In genomic region chr6:34986845-34987246, GRCh38 we compare ENCODE assay signal across 8 cellular contexts.
DNase-seq lines count a peak whose midpoint lies in the region; ATAC-seq and TF ChIP-seq lines count a peak whose summit lies in the region.

No MANE protein-coding gene starts in this region.

- H3K4me1 ChIP-seq in sigmoid colon: peaks cover 0 to 28% (median 16%) of the 10 kb centered on the region in 4 donors

- H3K27ac ChIP-seq in sigmoid colon: peak overlapping the region in 3 of 4 donors; percentile 7 to 36 (median 16)

- intact Hi-C loops in sigmoid colon (cut with DNase I): loop anchor here (1.0 to 10.0 kb wide), 3 partner anchors 153 to 255 kb away; no protein-coding TSS in a partner anchor

- DNase-seq in GM12864 (ENCODE audit: low read depth): peak; percentile 45
- DNase-seq in NCI-H1694 treated with DMSO at 0.1 percent for 48 hours (lab: John Stamatoyannopoulos, UW): peak; percentile 80
- DNase-seq in T-helper 22 cell (ENCODE audit: low read depth): peak; percentile 8
- DNase-seq in astrocyte of the cerebellum (ENCODE audit: low read depth): peak; percentile 80
- DNase-seq in hypothalamus (lab: John Stamatoyannopoulos, UW): peak in 42 of 51 donors; percentile 4 to 82 (median 46)
- DNase-seq in sigmoid colon: peak; percentile 83

- TF ChIP-seq POLR2A in sigmoid colon (IDR thresholded peaks at IDR 0.05): no peak

- peak; percentile 77 for TF ChIP-seq CTCF in GM12864 (IDR thresholded peaks at IDR 0.05; ENCODE audit: low read depth, low read length, missing control alignments)
- peak; percentile 77 for TF ChIP-seq CTCF in astrocyte of the cerebellum (IDR thresholded peaks at IDR 0.05; ENCODE audit: low read depth, low read length, missing control alignments)
- TF ChIP-seq CTCF in sigmoid colon (IDR thresholded peaks at IDR 0.05): peak; percentile 78 to 88 (median 84)

- peaks cover 0 to 50% (median 5%) of the 10 kb centered on the region in 4 donors for H3K36me3 ChIP-seq in sigmoid colon

- 14 to 30% methylated on average over 3 of the region's 3 CpGs for whole genome bisulfite sequencing in sigmoid colon, 2 donors

- TF ChIP-seq EP300 in sigmoid colon (IDR thresholded peaks at IDR 0.05): no peak

- no peaks in the 10 kb centered on the region for H3K27me3 ChIP-seq in sigmoid colon

- no peak overlapping the region for H3K4me3 ChIP-seq in GM12864 (ENCODE audit: low read depth, low read length)
- H3K4me3 ChIP-seq in astrocyte of the cerebellum (ENCODE audit: low read depth, low read length): no peak overlapping the region
- H3K4me3 ChIP-seq in sigmoid colon: no peak overlapping the region

- ATAC-seq in HG02870 (IDR thresholded peaks at IDR 0.05; ENCODE audit: unreplicated experiment) (no peak), GM18909 (IDR thresholded peaks at IDR 0.05; ENCODE audit: poor library complexity, unreplicated experiment) (no peak)

- in situ Hi-C loops in astrocyte of the cerebellum (cut with HindIII; ENCODE audit: low sequenced_read_pairs): loop anchor here (25.0 kb wide), 1 partner anchor 150 kb away; the partner anchor contains the start of gene TCP11

- no peaks in the 10 kb centered on the region for H3K9me3 ChIP-seq in sigmoid colon

Comparison
In these comparisons a context has a peak if more than half of its experiments do, and no peak if none do; other contexts are left out.
1. DNase-seq: peak in every context shown above with its lines; median percentile 83 in sigmoid colon; 80 in NCI-H1694 treated with DMSO at 0.1 percent for 48 hours; 80 in astrocyte of the cerebellum; 46 in hypothalamus; 45 in GM12864; 8 in T-helper 22 cell.